Comparison of ENCODE assay signal across 30 cellular contexts in the genomic region with DNA sequence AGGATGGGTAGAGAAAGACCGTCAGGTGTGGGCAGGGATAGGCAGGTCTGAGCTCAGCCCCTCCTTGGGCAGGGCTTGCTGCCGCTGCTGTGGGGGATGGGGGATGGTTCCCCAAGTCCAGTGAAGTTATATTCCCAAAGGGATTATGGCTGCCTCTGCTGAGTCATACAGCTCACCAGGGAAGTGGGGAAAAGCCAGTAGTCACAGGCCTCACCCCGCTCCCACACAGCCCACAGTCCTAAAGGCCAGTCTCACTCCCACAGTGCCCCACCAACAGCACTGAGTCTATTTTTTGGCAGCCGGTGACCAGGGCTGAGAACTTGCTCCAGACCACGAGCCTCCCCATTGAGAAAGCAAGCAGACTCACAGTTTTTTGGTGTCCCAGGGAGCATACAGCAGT.
DNase-seq lines count a peak whose midpoint lies in the region; FAIRE-seq and TF ChIP-seq lines count a peak whose summit lies in the region.
"Had no signal": no experiment of that assay in that cellular context is flagged by ENCODE, and none has a peak within 500 bp of the region (broad histone marks: within the 10 kb centered on the region; RNA-seq: fewer than 3 reads in every experiment).

No MANE protein-coding gene starts in this region.

- DNase-seq in Daoy (ENCODE audit: low read depth): peak; percentile 33
- peak; percentile 26 for DNase-seq in M059J (ENCODE audit: low read depth)
- DNase-seq in cardiac fibroblast (ENCODE audit: low read depth in 2 of 2): peak; percentile 19 to 63
- DNase-seq in myocyte (ENCODE audit: low read depth): peak; percentile 49
- no peak for DNase-seq in RCC 7860 (ENCODE audit: low spot score)
- DNase-seq in stomach: no peak
- no peak for DNase-seq in cerebellum (ENCODE audit: low spot score)
- no peak for DNase-seq in NCI-H510A treated with DMSO at 0.1 percent for 48 hours (lab: John Stamatoyannopoulos, UW)
- DNase-seq: activated CD4-positive, alpha-beta T cell treated with anti-CD3 and anti-CD28 coated beads for 4 hours; activated CD8-positive, alpha-beta T cell treated with anti-CD3 and anti-CD28 coated beads, Interleukin-2, amount 10 ng/mL, durations not matched to agents 7 days and 5 days; activated naive CD4-positive, alpha-beta T cell treated with anti-CD3 and anti-CD28 coated beads, Interleukin-2, amount 50 U/mL, for 16 hours; amniotic stem cell; CD4-positive, alpha-beta memory T cell; H7; NCI-H2107; NCI-H446; NCI-H774; Peyer's patch; retina; SIG-M5; stimulated activated CD4-positive, alpha-beta T cell treated with anti-CD3 and anti-CD28 coated beads, Interleukin-2, amount 100 ng/mL, for 48 hours; SW 1271; T-helper 9 cell; thyroid gland; WERI-Rb-1 had no signal

- H3K4me3 ChIP-seq in cardiac fibroblast (replicated peaks in 1 of 2; ENCODE audit: low read depth in 2 of 2, low read length in 2 of 2) (no peak overlapping the region), stomach (no peak overlapping the region)
- H3K4me3 ChIP-seq: cardiac muscle cell, coronary artery, gastroesophageal sphincter, Peyer's patch, thyroid gland had no signal

- no peak for FAIRE-seq in RCC 7860 (lab: Jason Lieb, UNC)
- FAIRE-seq: GM12891 had no signal

- no peak for TF ChIP-seq EP300 in stomach (IDR thresholded peaks at IDR 0.05)

- H3K4me1 ChIP-seq in stomach: no peaks in the 10 kb centered on the region
- H3K4me1 ChIP-seq: parathyroid adenoma, Peyer's patch, thyroid gland had no signal

- no peaks in the 10 kb centered on the region for H3K36me3 ChIP-seq in stomach
- H3K36me3 ChIP-seq: cardiac muscle cell, gastroesophageal sphincter, Peyer's patch, thyroid gland, WERI-Rb-1 had no signal

- WGBS in stomach, 5 donors: 79 to 97% (median 92%) methylated on average over 4 to 5 of the region's 5 CpGs

- TF ChIP-seq CTCF in cardiac fibroblast (IDR thresholded peaks at IDR 0.05; ENCODE audit: low read depth, low read length) (no peak), stomach (IDR thresholded peaks at IDR 0.05) (no peak)

- TF ChIP-seq POLR2A in stomach (IDR thresholded peaks at IDR 0.05): no peak

- peaks cover 0 to 7% (median 2%) of the 10 kb centered on the region in 4 donors for H3K9me3 ChIP-seq in stomach
- H3K9me3 ChIP-seq: gastroesophageal sphincter, Peyer's patch, thyroid gland had no signal

- H3K27me3 ChIP-seq in stomach: no peaks in the 10 kb centered on the region
- H3K27me3 ChIP-seq: cardiac muscle cell, gastroesophageal sphincter, Peyer's patch, thyroid gland had no signal

- intact Hi-C loops in stomach (cut with DNase I; ENCODE audit: low total_unique reads): no loop called here

- H3K27ac ChIP-seq in stomach: no peak overlapping the region
- H3K27ac ChIP-seq: cardiac muscle cell, coronary artery, gastroesophageal sphincter, parathyroid adenoma, Peyer's patch, thyroid gland, WERI-Rb-1 had no signal

Comparison
In these comparisons a context has a peak if more than half of its experiments do, and no peak if none do; other contexts are left out.
1. DNase-seq: peak in Daoy (single experiment), M059J (single experiment), cardiac fibroblast (2 of 2) and myocyte (single experiment); none in RCC 7860 (single experiment), stomach (single experiment), cerebellum (single experiment) and NCI-H510A treated with DMSO at 0.1 percent for 48 hours (single experiment).